8 cellular contexts compared by ENCODE assay signal in the genomic region with DNA sequence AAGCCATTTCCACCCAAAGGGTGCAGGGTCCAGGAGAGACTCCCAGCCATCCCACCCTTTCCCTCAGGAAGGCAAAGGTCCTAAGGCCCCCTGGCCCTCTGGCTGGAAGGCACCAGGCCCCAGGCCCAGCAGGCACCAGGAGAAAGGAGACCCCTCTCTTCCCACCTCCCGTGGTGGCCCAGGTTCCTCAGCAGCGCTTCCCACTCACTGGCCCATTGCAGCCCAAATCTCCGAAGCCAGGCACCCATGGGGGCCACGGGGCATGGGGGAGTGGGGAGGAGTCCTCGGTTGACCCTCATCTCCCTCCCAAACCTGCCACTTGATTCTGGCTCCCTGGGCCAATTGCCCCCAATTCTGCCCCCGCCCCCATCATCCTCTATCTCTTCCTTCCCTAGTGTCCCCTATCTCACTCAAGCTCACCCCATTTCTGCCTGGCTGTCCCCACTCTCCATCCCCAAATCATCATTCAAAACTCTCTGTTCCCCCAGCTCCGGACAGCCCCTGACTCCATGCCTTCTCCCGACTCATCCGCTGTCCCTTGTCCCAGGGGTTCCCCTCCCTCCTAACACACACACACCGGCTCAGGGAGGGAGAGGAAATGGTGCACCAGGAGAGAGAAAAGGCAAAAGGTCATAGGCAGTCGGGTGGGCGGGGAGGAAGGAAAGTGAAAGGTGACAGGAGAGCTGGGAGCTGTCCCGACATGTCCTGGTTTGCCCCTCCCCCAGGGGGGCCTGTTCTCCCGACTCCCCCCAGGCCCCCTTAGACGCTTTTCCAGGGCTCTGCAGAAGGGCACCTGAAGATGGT. TPM values are rescaled to one million over a fixed set of nuclear protein-coding genes. Genes with fewer than 3 reads are reported as not detected.
DNase-seq lines count a peak whose midpoint lies in the region; ATAC-seq and TF ChIP-seq lines count a peak whose summit lies in the region.

No MANE protein-coding gene starts in this region.

- H3K9ac ChIP-seq in H9 (ENCODE audit: extremely low read depth, insufficient read length, low read length) (no peak overlapping the region), iPS-18a (ENCODE audit: low read length) (peak overlapping the region; percentile 66)

- H4K91ac ChIP-seq in H9 (ENCODE audit: insufficient read length, low read depth, low read length), result no peak overlapping the region

- CTCF ChIA-PET in activated CD4-positive, alpha-beta memory T cell treated with anti-CD3 and anti-CD28 coated beads, Interleukin-2, amount 10 ng/mL, durations not matched to agents 7 days and 5 days (lab: Charles Lee), result interaction anchor here (0.6 to 2.8 kb wide), 11 partner anchors 10 to 140 kb away, joined by 3 to 12 read pairs (median 4); no protein-coding TSS in a partner anchor

- peak overlapping the region; percentile 78 for H3K4me2 ChIP-seq in H9 (ENCODE audit: insufficient read depth, insufficient read length, low read length)

- H3K56ac ChIP-seq in H9 (ENCODE audit: insufficient read length, low read depth, low read length), result no peak overlapping the region

- DNase-seq in H9 (peak; percentile 63), COLO829 (ENCODE audit: low spot score) (no peak), A172 (ENCODE audit: low spot score) (no peak)
- DNase-seq in activated CD4-positive, alpha-beta memory T cell treated with anti-CD3 and anti-CD28 coated beads, Interleukin-2, amount 10 ng/mL, durations not matched to agents 7 days and 5 days, result peak; percentile 46
- DNase-seq in stimulated activated CD4-positive, alpha-beta T cell treated with anti-CD3 and anti-CD28 coated beads, Interleukin-4, amount 100 ng/mL, for 1 hour, result peak; percentile 35

- H3K4me1 ChIP-seq in H9 (ENCODE audit: insufficient read depth, low read length) (no peaks in the 10 kb centered on the region), iPS-18a (ENCODE audit: control insufficient read depth, low read depth, low read length) (no peaks in the 10 kb centered on the region)

- no peak overlapping the region for H2BK12ac ChIP-seq in H9 (ENCODE audit: insufficient read length, low read depth, low read length)

- H3K79me2 ChIP-seq in H9 (ENCODE audit: insufficient read depth, low read length), result no peaks in the 10 kb centered on the region

- peaks cover 9% of the 10 kb centered on the region for H3K27me3 Mint-ChIP-seq in H9 (ENCODE audit: low read depth)
- H3K27me3 Mint-ChIP-seq in activated CD4-positive, alpha-beta memory T cell treated with anti-CD3 and anti-CD28 coated beads, Interleukin-2, amount 10 ng/mL, durations not matched to agents 7 days and 5 days, result no peaks in the 10 kb centered on the region

- H3K14ac ChIP-seq in H9 (ENCODE audit: insufficient read depth, low read length), result no peak overlapping the region

- no peak overlapping the region for H2BK5ac ChIP-seq in H9 (ENCODE audit: insufficient read length, low read length)

- peaks cover 9% of the 10 kb centered on the region for H3K23me2 ChIP-seq in H9 (ENCODE audit: insufficient read length, low read depth, low read length, poor library complexity, severe bottlenecking)

- WGBS in H9 (ENCODE audit: extremely low coverage, insufficient read length, low lambda C conversion rate), result no CpG with 5 or more reads among the region's 15 CpGs

- peaks cover 0 to 20% (median 7%) of the 10 kb centered on the region in 3 experiments; a peak in 4 of 7 replicates for H3K36me3 Mint-ChIP-seq in H9 (ENCODE audit: insufficient read depth in 1 of 3, low read depth in 3 of 3)
- peaks cover 48% of the 10 kb centered on the region for H3K36me3 Mint-ChIP-seq in activated CD4-positive, alpha-beta memory T cell treated with anti-CD3 and anti-CD28 coated beads, Interleukin-2, amount 10 ng/mL, durations not matched to agents 7 days and 5 days (ENCODE audit: low read depth)

- no peaks in the 10 kb centered on the region for H3K79me1 ChIP-seq in H9 (ENCODE audit: insufficient read depth, low read depth, low read length, poor library complexity, severe bottlenecking)

- no peaks in the 10 kb centered on the region for H3K27me3 ChIP-seq in H9 (ENCODE audit: insufficient read depth, low read length)
- peaks cover 13% of the 10 kb centered on the region for H3K27me3 ChIP-seq in iPS-18a (ENCODE audit: control insufficient read depth, insufficient read depth, low read length)

- H3T11ph ChIP-seq in H9 (ENCODE audit: low read length), result no peak overlapping the region

- no peak overlapping the region for H2BK120ac ChIP-seq in H9 (ENCODE audit: low read depth, low read length, poor library complexity, severe bottlenecking)

- peaks cover 28 to 31% of the 10 kb centered on the region in 2 experiments for H3K4me1 Mint-ChIP-seq in H9
- H3K4me1 Mint-ChIP-seq in activated CD4-positive, alpha-beta memory T cell treated with anti-CD3 and anti-CD28 coated beads, Interleukin-2, amount 10 ng/mL, durations not matched to agents 7 days and 5 days, result peaks cover 81% of the 10 kb centered on the region

- peaks cover 3% of the 10 kb centered on the region for H4K20me1 ChIP-seq in H9 (ENCODE audit: control insufficient read depth, insufficient read depth, insufficient read length)

- no peak overlapping the region for H2AFZ ChIP-seq in H9 (ENCODE audit: low read length)

- no peak overlapping the region for H3K4ac ChIP-seq in H9 (ENCODE audit: low read depth, low read length)

- no peaks in the 10 kb centered on the region for H3K9me3 Mint-ChIP-seq in H9
- H3K9me3 Mint-ChIP-seq in activated CD4-positive, alpha-beta memory T cell treated with anti-CD3 and anti-CD28 coated beads, Interleukin-2, amount 10 ng/mL, durations not matched to agents 7 days and 5 days, result no peaks in the 10 kb centered on the region

- H3K23ac ChIP-seq in H9 (ENCODE audit: insufficient read length, low read depth, low read length), result no peak overlapping the region

- no peak overlapping the region for H2BK20ac ChIP-seq in H9 (ENCODE audit: low read depth, low read length, poor library complexity, severe bottlenecking)

- no peak overlapping the region for H4K5ac ChIP-seq in H9 (ENCODE audit: insufficient read length, low read depth, low read length)

- TF ChIP-seq CTCF in H9 (conservative IDR thresholded peaks at IDR 0.05), result no peak

- POLR2A ChIA-PET in activated CD4-positive, alpha-beta memory T cell treated with anti-CD3 and anti-CD28 coated beads, Interleukin-2, amount 10 ng/mL, durations not matched to agents 7 days and 5 days (lab: Charles Lee), result interaction anchor here (0.7 to 4.0 kb wide), 14 partner anchors 14 to 131 kb away, joined by 3 to 35 read pairs (median 4); no protein-coding TSS in a partner anchor

- H3K9me3 ChIP-seq in H9 (ENCODE audit: control insufficient read depth, low read depth, low read length) (no peaks in the 10 kb centered on the region), iPS-18a (ENCODE audit: control insufficient read depth, low read depth, low read length) (no peaks in the 10 kb centered on the region)

- no peak overlapping the region for H2BK15ac ChIP-seq in H9 (ENCODE audit: low read depth, low read length)

- H2AK5ac ChIP-seq in H9 (ENCODE audit: insufficient read length, low read length), result no peak overlapping the region

- peak overlapping the region; percentile 31 for H3K18ac ChIP-seq in H9 (ENCODE audit: insufficient read length, low read depth, low read length)

- no peak overlapping the region for H3K27ac ChIP-seq in H9 (ENCODE audit: insufficient read length, low read depth, low read length)
- no peak overlapping the region for H3K27ac ChIP-seq in iPS-18a (ENCODE audit: low read length)

- no peak overlapping the region for H4K8ac ChIP-seq in H9 (replicated peaks; ENCODE audit: insufficient read length, low read depth, low read length)

- peak overlapping the region; percentile 75 for H3K4me3 ChIP-seq in iPS-18a (ENCODE audit: low read length)

- ATAC-seq in GM18861 (IDR thresholded peaks at IDR 0.05; ENCODE audit: unreplicated experiment), result no peak
- ATAC-seq in HG03432 (IDR thresholded peaks at IDR 0.05; ENCODE audit: unreplicated experiment), result no peak

- peak overlapping the region in 1 of 3 experiments; percentile 69; a peak in 2 of 7 replicates for H3K27ac Mint-ChIP-seq in H9
- peak overlapping the region; percentile 91 for H3K27ac Mint-ChIP-seq in activated CD4-positive, alpha-beta memory T cell treated with anti-CD3 and anti-CD28 coated beads, Interleukin-2, amount 10 ng/mL, durations not matched to agents 7 days and 5 days

- H3K36me3 ChIP-seq in iPS-18a (ENCODE audit: control insufficient read depth, low read depth, low read length), result no peaks in the 10 kb centered on the region

- peak overlapping the region; percentile 88 to 89 for H3K4me3 Mint-ChIP-seq in H9
- peak overlapping the region; percentile 95 for H3K4me3 Mint-ChIP-seq in activated CD4-positive, alpha-beta memory T cell treated with anti-CD3 and anti-CD28 coated beads, Interleukin-2, amount 10 ng/mL, durations not matched to agents 7 days and 5 days

RNA-seq across cellular contexts. Expression of gene LIF, which starts 1.2 kb away (rescaled TPM):
- total RNA-seq in H9 (2021), result 4.3 and 6.1 TPM in 2 replicates
- total RNA-seq in activated CD4-positive, alpha-beta memory T cell treated with anti-CD3 and anti-CD28 coated beads, Interleukin-2, amount 10 ng/mL, durations not matched to agents 7 days and 5 days, result 10 to 100 TPM; 94.6 to 94.8 TPM
- total RNA-seq in A172 (2014; rRNA removed; shearing (Covaris generic)), result 24.8 and 25.4 TPM in 2 replicates

RNA-seq across cellular contexts. Expression of gene OSM, which starts 21.3 kb away (rescaled TPM):
- total RNA-seq in H9 (2021), result not detected in 2 replicates
- total RNA-seq in activated CD4-positive, alpha-beta memory T cell treated with anti-CD3 and anti-CD28 coated beads, Interleukin-2, amount 10 ng/mL, durations not matched to agents 7 days and 5 days, result 100 to 1,000 TPM; 103 to 107 TPM
- not detected in 2 replicates for total RNA-seq in A172 (2014; rRNA removed; shearing (Covaris generic))

RNA-seq across cellular contexts. Expression of gene CASTOR1, which starts 43.9 kb away (rescaled TPM):
- 8.8 and 11.0 TPM in 2 replicates for total RNA-seq in H9 (2021)
- total RNA-seq in activated CD4-positive, alpha-beta memory T cell treated with anti-CD3 and anti-CD28 coated beads, Interleukin-2, amount 10 ng/mL, durations not matched to agents 7 days and 5 days, result 10 to 100 TPM; 14.2 to 14.6 TPM
- 12.8 and 20.8 TPM in 2 replicates for total RNA-seq in A172 (2014; rRNA removed; shearing (Covaris generic))

Comparison
In these comparisons a context has a peak if more than half of its experiments do, and no peak if none do; other contexts are left out.
1. DNase-seq: peak in H9 (single experiment), activated CD4-positive, alpha-beta memory T cell treated with anti-CD3 and anti-CD28 coated beads, Interleukin-2, amount 10 ng/mL, durations not matched to agents 7 days and 5 days (single experiment) and stimulated activated CD4-positive, alpha-beta T cell treated with anti-CD3 and anti-CD28 coated beads, Interleukin-4, amount 100 ng/mL, for 1 hour (single experiment); none in COLO829 (single experiment) and A172 (single experiment).
2. RNA of gene OSM, which starts 21.3 kb away (total RNA-seq): 103 to 107 TPM in activated CD4-positive, alpha-beta memory T cell treated with anti-CD3 and anti-CD28 coated beads, Interleukin-2, amount 10 ng/mL, durations not matched to agents 7 days and 5 days; not detected in H9 and not detected in A172; every median in the first group is over 100 times any median in the second.